In the genomic region with DNA sequence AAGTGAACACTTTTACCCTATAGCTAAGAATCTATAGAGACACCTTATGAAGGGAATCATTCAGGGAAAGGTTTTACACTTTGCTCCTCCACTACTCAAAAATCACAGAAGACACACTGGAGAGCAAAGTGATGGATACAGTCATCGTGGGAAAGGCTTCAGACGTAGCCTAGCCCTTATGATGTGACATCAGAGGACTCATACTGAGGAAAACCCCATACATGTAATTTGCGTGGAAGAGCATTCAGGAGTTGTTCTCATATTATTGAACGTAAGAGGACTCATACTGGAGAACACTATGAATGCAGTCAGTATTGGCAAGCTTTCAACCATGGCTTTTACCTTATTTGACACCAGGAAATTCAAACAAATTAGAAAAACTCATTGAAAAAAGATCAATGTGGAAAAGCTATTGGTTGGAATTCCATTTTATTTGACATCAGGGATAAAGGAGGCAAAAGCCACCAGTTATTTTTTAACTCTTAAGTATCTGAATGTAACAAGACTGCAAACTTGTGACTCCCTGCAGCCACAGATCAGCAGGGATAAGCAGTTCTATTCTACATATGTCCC, we compare ENCODE assay signal across 1 cellular context.
TF ChIP-seq lines count a peak whose summit lies in the region.

No MANE protein-coding gene starts in this region.

TF ChIP-seq in GM12878, 131 proteins besides CTCF, POLR2A, EP300 and RAD21:
- TF ChIP-seq ZNF274 (IDR thresholded peaks at IDR 0.05; ENCODE audit: insufficient read depth, insufficient read length): peak; percentile 58
- TF ChIP-seq TCF3 (IDR thresholded peaks at IDR 0.05; ENCODE audit: borderline replicate concordance, insufficient read depth, low read depth, low read length): no peak
